Comparison of ENCODE assay signal across 17 cellular contexts in genomic region chr20:40860487-40860902, GRCh38.
A peak's percentile ranks its signal among the peaks of the same experiment; 100 is the strongest.
DNase-seq lines count a peak whose midpoint lies in the region; FAIRE-seq and TF ChIP-seq lines count a peak whose summit lies in the region.
"Had no signal": no experiment of that assay in that cellular context is flagged by ENCODE, and none has a peak within 500 bp of the region (broad histone marks: within the 10 kb centered on the region; RNA-seq: fewer than 3 reads in every experiment).

No MANE protein-coding gene starts in this region.

- H3K27me3 Mint-ChIP-seq in mesothelial cell of epicardium (ENCODE audit: low read depth) = peaks cover 45% of the 10 kb centered on the region
- H3K27me3 Mint-ChIP-seq: activated naive CD8-positive, alpha-beta T cell had no signal

- H4K8ac ChIP-seq in mesendoderm (ENCODE audit: low read depth, low read length) = no peak overlapping the region

- BruUV-seq in mammary epithelial cell (replicated peaks; lab: Mats Ljungman, UMichigan) = no TSS peak

- no peak overlapping the region for H3K4me3 Mint-ChIP-seq in mesothelial cell of epicardium
- H3K4me3 Mint-ChIP-seq: activated CD8-positive, alpha-beta memory T cell treated with anti-CD3 and anti-CD28 coated beads, Interleukin-2, amount 10 ng/mL, durations not matched to agents 7 days and 5 days; activated naive CD8-positive, alpha-beta T cell; B cell; GM23338; stimulated activated effector memory CD8-positive, alpha-beta T cell treated with anti-CD3 and anti-CD28 coated beads, Interleukin-12 subunit alpha, Interleukin-12 subunit beta, amount 100 ng/mL, for 72 hours had no signal

- H2BK15ac ChIP-seq in mesendoderm (replicated peaks; ENCODE audit: low read depth) = no peak overlapping the region

- H3K27ac ChIP-seq in mammary epithelial cell (ENCODE audit: insufficient read depth, low read depth, low read length) (no peak overlapping the region), mesendoderm (ENCODE audit: low read depth, low read length) (no peak overlapping the region)
- H3K27ac ChIP-seq: uterus had no signal

- no peak overlapping the region for H3K18ac ChIP-seq in mesendoderm (ENCODE audit: low read length)

- H3K79me1 ChIP-seq in mesendoderm (ENCODE audit: low read length) = no peaks in the 10 kb centered on the region

- H3K27me3 ChIP-seq in mammary epithelial cell (ENCODE audit: insufficient read depth, low read length) (no peaks in the 10 kb centered on the region), mesendoderm (ENCODE audit: insufficient read depth, low read length, poor library complexity) (no peaks in the 10 kb centered on the region)
- H3K27me3 ChIP-seq: uterus had no signal

- in situ Hi-C loops in mammary epithelial cell (cut with MboI; ENCODE audit: low sequenced_read_pairs in 2 of 2) = no loop called here

- intact Hi-C loops in mammary epithelial cell (cut with micrococcal nuclease) = no loop called here

- H4K20me1 ChIP-seq in mammary epithelial cell (ENCODE audit: insufficient read depth, low read length) = no peaks in the 10 kb centered on the region

- peak; percentile 58 for DNase-seq in AG10803 (ENCODE audit: low read depth)
- no peak for DNase-seq in HTR-8/SVneo (ENCODE audit: insufficient read length, low spot score)
- DNase-seq in mammary epithelial cell = peak; percentile 63
- DNase-seq in mesendoderm = peak; percentile 14
- DNase-seq in effector CD8-positive, alpha-beta T cell (lab: John Stamatoyannopoulos, UW) = no peak
- no peak for DNase-seq in mesothelial cell of epicardium (ENCODE audit: low spot score in 2 of 2, unreplicated experiment in 2 of 2)
- no peak for DNase-seq in NCI-H1417 (lab: John Stamatoyannopoulos, UW)
- DNase-seq in activated CD4-positive, alpha-beta T cell treated with anti-CD3 and anti-CD28 coated beads, Interleukin-2, amount 50 U/mL, for 4 hours = no peak
- DNase-seq: activated CD8-positive, alpha-beta memory T cell treated with anti-CD3 and anti-CD28 coated beads, Interleukin-2, amount 10 ng/mL, durations not matched to agents 7 days and 5 days; dermis blood vessel endothelial cell; DMS79 treated with DMSO at 0.1 percent for 48 hours; stimulated activated CD4-positive, alpha-beta T cell treated with anti-CD3 and anti-CD28 coated beads, Interleukin-4, amount 100 ng/mL, for 24 hours; uterus had no signal

- no peak overlapping the region for H3K4ac ChIP-seq in mesendoderm (ENCODE audit: low read depth, low read length)

- H2AFZ ChIP-seq in mammary epithelial cell (ENCODE audit: low read depth, low read length) = no peak overlapping the region

- H4K5ac ChIP-seq in mesendoderm (ENCODE audit: low read length) = no peak overlapping the region

- TF ChIP-seq CTCF in AG10803 (conservative IDR thresholded peaks at IDR 0.05; ENCODE audit: low read length) (no peak), mammary epithelial cell (conservative IDR thresholded peaks at IDR 0.05 in 1 of 2, IDR thresholded peaks at IDR 0.05 in 1 of 2; ENCODE audit: extremely low read depth in 1 of 2, insufficient read depth in 1 of 2, low read depth in 1 of 2, low read length in 2 of 2) (no peak), mesothelial cell of epicardium (IDR thresholded peaks at IDR 0.05; ENCODE audit: unreplicated experiment) (no peak)

- peak; percentile 57 for FAIRE-seq in HTR-8/SVneo (lab: Jason Lieb, UNC)

- 23% methylated on average over 7 of the region's 8 CpGs for WGBS in mammary epithelial cell (ENCODE audit: low coverage, missing lambda C conversion rate)
- no CpG with 5 or more reads among the region's 8 CpGs for WGBS in mesendoderm (ENCODE audit: extremely low coverage, insufficient coverage, low lambda C conversion rate)

- H3K36me3 ChIP-seq in mammary epithelial cell (ENCODE audit: insufficient read depth, low read length) (no peaks in the 10 kb centered on the region), mesendoderm (ENCODE audit: control insufficient read depth, insufficient read depth, low read length) (no peaks in the 10 kb centered on the region)
- H3K36me3 ChIP-seq: uterus had no signal

- no peaks in the 10 kb centered on the region for H3K9me3 ChIP-seq in mammary epithelial cell (replicated peaks; ENCODE audit: insufficient read depth, low read length)
- H3K9me3 ChIP-seq: uterus had no signal

- no peak overlapping the region for H2BK120ac ChIP-seq in mesendoderm (ENCODE audit: low read depth, low read length)

- peaks cover 4% of the 10 kb centered on the region for H3K4me1 ChIP-seq in mammary epithelial cell (ENCODE audit: insufficient read depth, low read length)
- H3K4me1 ChIP-seq in mesendoderm (ENCODE audit: control insufficient read depth, low read depth, low read length) = peaks cover 1% of the 10 kb centered on the region
- H3K4me1 ChIP-seq: uterus had no signal

- H3K4me2 ChIP-seq in mammary epithelial cell (ENCODE audit: insufficient read depth, low read depth, low read length) = no peak overlapping the region
- H3K4me2 ChIP-seq in mesendoderm (ENCODE audit: low read length) = no peak overlapping the region

- no peak overlapping the region for H3K56ac ChIP-seq in mesendoderm (ENCODE audit: low read length)

- H3K36me3 Mint-ChIP-seq in mesothelial cell of epicardium = no peaks in the 10 kb centered on the region
- H3K36me3 Mint-ChIP-seq: activated CD8-positive, alpha-beta memory T cell treated with anti-CD3 and anti-CD28 coated beads, Interleukin-2, amount 10 ng/mL, durations not matched to agents 7 days and 5 days; activated naive CD8-positive, alpha-beta T cell; stimulated activated effector memory CD8-positive, alpha-beta T cell treated with anti-CD3 and anti-CD28 coated beads, Interleukin-12 subunit alpha, Interleukin-12 subunit beta, amount 100 ng/mL, for 72 hours had no signal

- H3K9ac ChIP-seq in mammary epithelial cell (ENCODE audit: insufficient read depth, low read length) = no peak overlapping the region
- no peak overlapping the region for H3K9ac ChIP-seq in mesendoderm (ENCODE audit: low read length)

- no peak overlapping the region for H2AK5ac ChIP-seq in mesendoderm (ENCODE audit: low read length)

- no peak overlapping the region for H3K27ac Mint-ChIP-seq in mesothelial cell of epicardium
- H3K27ac Mint-ChIP-seq: activated CD8-positive, alpha-beta memory T cell treated with anti-CD3 and anti-CD28 coated beads, Interleukin-2, amount 10 ng/mL, durations not matched to agents 7 days and 5 days; activated naive CD8-positive, alpha-beta T cell; B cell; GM23338; stimulated activated effector memory CD8-positive, alpha-beta T cell treated with anti-CD3 and anti-CD28 coated beads, Interleukin-12 subunit alpha, Interleukin-12 subunit beta, amount 100 ng/mL, for 72 hours had no signal

- CTCF ChIA-PET in mammary epithelial cell (lab: Charles Lee; ENCODE audit: low non-redundant PET) = no interaction called here

- no peak overlapping the region for H3K4me3 ChIP-seq in AG10803 (ENCODE audit: low read length)
- H3K4me3 ChIP-seq in mammary epithelial cell (replicated peaks in 1 of 3; ENCODE audit: insufficient read depth in 1 of 3, low read depth in 2 of 3, low read length in 3 of 3) = no peak overlapping the region
- H3K4me3 ChIP-seq in mesendoderm (ENCODE audit: low read length) = no peak overlapping the region
- H3K4me3 ChIP-seq: GM23338, uterus had no signal

- peaks cover 3% of the 10 kb centered on the region for H3K4me1 Mint-ChIP-seq in mesothelial cell of epicardium
- H3K4me1 Mint-ChIP-seq: activated CD8-positive, alpha-beta memory T cell treated with anti-CD3 and anti-CD28 coated beads, Interleukin-2, amount 10 ng/mL, durations not matched to agents 7 days and 5 days; B cell had no signal

- no peaks in the 10 kb centered on the region for H3K9me3 Mint-ChIP-seq in mesothelial cell of epicardium
- H3K9me3 Mint-ChIP-seq: GM23338; stimulated activated effector memory CD8-positive, alpha-beta T cell treated with anti-CD3 and anti-CD28 coated beads, Interleukin-12 subunit alpha, Interleukin-12 subunit beta, amount 100 ng/mL, for 72 hours had no signal

- dilution Hi-C loops in mammary epithelial cell (cut with HindIII; ENCODE audit: low sequenced_read_pairs) = no loop called here

- no peaks in the 10 kb centered on the region for H3K79me2 ChIP-seq in mammary epithelial cell (ENCODE audit: insufficient read depth, low read length)
- H3K79me2 ChIP-seq in mesendoderm (ENCODE audit: control insufficient read depth, insufficient read depth, low read length) = no peaks in the 10 kb centered on the region

- H2BK5ac ChIP-seq in mesendoderm (ENCODE audit: low read length) = no peak overlapping the region

- H3K23ac ChIP-seq in mesendoderm (ENCODE audit: low read length) = no peak overlapping the region

Comparison
In these comparisons a context has a peak if more than half of its experiments do, and no peak if none do; other contexts are left out.
1. DNase-seq: peak in AG10803 (single experiment), mammary epithelial cell (single experiment) and mesendoderm (single experiment); none in HTR-8/SVneo (single experiment), effector CD8-positive, alpha-beta T cell (single experiment), mesothelial cell of epicardium (0 of 2), NCI-H1417 (0 of 3) and activated CD4-positive, alpha-beta T cell treated with anti-CD3 and anti-CD28 coated beads, Interleukin-2, amount 50 U/mL, for 4 hours (0 of 2).